16 cellular contexts compared by ENCODE assay signal in the genomic region with DNA sequence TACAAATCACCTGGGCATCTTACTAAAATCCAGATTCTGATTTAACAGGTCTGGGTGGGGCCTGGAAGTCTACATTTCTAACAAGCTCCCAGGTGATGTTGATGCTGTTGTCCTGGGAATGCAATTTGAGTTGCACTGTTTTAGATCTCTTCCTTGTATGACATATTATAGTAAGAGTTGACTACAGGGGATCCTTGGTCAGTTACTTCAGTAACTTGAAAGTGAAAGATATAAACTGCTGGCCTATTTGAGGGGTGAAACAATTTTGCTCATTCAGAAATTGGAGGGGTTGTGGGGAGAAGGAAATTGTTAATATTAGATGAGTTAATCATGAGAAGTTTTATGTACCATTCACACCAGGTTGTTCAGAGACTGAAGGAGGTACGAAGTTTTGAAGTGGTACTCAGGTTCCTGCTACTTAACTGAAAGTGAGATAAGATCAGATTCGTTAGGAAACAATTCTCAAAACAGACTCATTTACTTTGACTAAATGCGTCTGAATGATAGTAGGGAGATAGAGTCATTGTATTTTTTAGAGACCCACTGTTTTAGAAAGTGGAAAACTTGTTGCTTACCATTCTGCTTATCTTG. TPM values are rescaled to one million over a fixed set of nuclear protein-coding genes. Genes with fewer than 3 reads are reported as not detected.
DNase-seq lines count a peak whose midpoint lies in the region; ATAC-seq and TF ChIP-seq lines count a peak whose summit lies in the region.
"Had no signal": no experiment of that assay in that cellular context is flagged by ENCODE, and none has a peak within 500 bp of the region (broad histone marks: within the 10 kb centered on the region; RNA-seq: fewer than 3 reads in every experiment).

No MANE protein-coding gene starts in this region.

- peaks cover 14% of the 10 kb centered on the region for H3K36me3 Mint-ChIP-seq in activated CD4-positive, alpha-beta T cell treated with anti-CD3 and anti-CD28 coated beads for 36 hours (ENCODE audit: low read depth)
- peaks cover 0 to 30% (median 8%) of the 10 kb centered on the region in 5 donors for H3K36me3 Mint-ChIP-seq in naive thymus-derived CD4-positive, alpha-beta T cell

- no peak overlapping the region for H3K27ac ChIP-seq in PC-9
- H3K27ac ChIP-seq in naive thymus-derived CD4-positive, alpha-beta T cell (ENCODE audit: low read depth, low read length): peak overlapping the region; percentile 37
- H3K27ac ChIP-seq: brain microvascular endothelial cell, neutrophil had no signal

- H3K4me3 Mint-ChIP-seq in activated CD4-positive, alpha-beta T cell treated with anti-CD3 and anti-CD28 coated beads for 36 hours: peak overlapping the region; percentile 68
- H3K4me3 Mint-ChIP-seq in naive thymus-derived CD4-positive, alpha-beta T cell: peak overlapping the region; percentile 12 to 84 (median 58)

- no peak overlapping the region for H3K4me3 ChIP-seq in PC-9
- H3K4me3 ChIP-seq in naive thymus-derived CD4-positive, alpha-beta T cell (ENCODE audit: low read length): peak overlapping the region; percentile 43

- H2AFZ ChIP-seq in PC-9: peak overlapping the region; percentile 49; the same call in 1 of the 2 replicates

- H3K4me2 ChIP-seq in PC-9: no peak overlapping the region

- H3K9me3 ChIP-seq in PC-9 (ENCODE audit: insufficient read depth, low read depth): no peaks in the 10 kb centered on the region
- no peaks in the 10 kb centered on the region for H3K9me3 ChIP-seq in naive thymus-derived CD4-positive, alpha-beta T cell (ENCODE audit: control insufficient read depth in 2 of 3, low read length in 3 of 3)
- H3K9me3 ChIP-seq: neutrophil had no signal

- ATAC-seq in activated CD4-positive, alpha-beta T cell treated with anti-CD3 and anti-CD28 coated beads for 36 hours: peak; percentile 69
- ATAC-seq in GM21529 (IDR thresholded peaks at IDR 0.05; ENCODE audit: unreplicated experiment): peak; percentile 44
- peak; percentile 71 for ATAC-seq in naive thymus-derived CD4-positive, alpha-beta T cell

- no peaks in the 10 kb centered on the region for H3K27me3 ChIP-seq in PC-9 (ENCODE audit: insufficient read depth, low read depth)
- H3K27me3 ChIP-seq in naive thymus-derived CD4-positive, alpha-beta T cell (ENCODE audit: control insufficient read depth in 2 of 2, insufficient read depth in 2 of 2, low read length in 2 of 2): no peaks in the 10 kb centered on the region
- H3K27me3 ChIP-seq: brain microvascular endothelial cell, neutrophil had no signal

- no peaks in the 10 kb centered on the region for H3K79me2 ChIP-seq in PC-9 (ENCODE audit: low read depth)

- CTCF ChIA-PET in activated CD4-positive, alpha-beta T cell treated with anti-CD3 and anti-CD28 coated beads for 36 hours (lab: Charles Lee): interaction anchor here (0.6 to 0.8 kb wide), 2 partner anchors 13 to 399 kb away, joined by 3 to 4 read pairs; no protein-coding TSS in a partner anchor
- CTCF ChIA-PET in PC-9 (lab: Charles Lee): no interaction called here
- CTCF ChIA-PET in naive thymus-derived CD4-positive, alpha-beta T cell (lab: Charles Lee): no interaction called here

- no peaks in the 10 kb centered on the region for H3K36me3 ChIP-seq in PC-9 (ENCODE audit: low read depth)
- no peaks in the 10 kb centered on the region for H3K36me3 ChIP-seq in naive thymus-derived CD4-positive, alpha-beta T cell (ENCODE audit: control insufficient read depth in 2 of 3, insufficient read depth in 3 of 3, low read length in 3 of 3)
- H3K36me3 ChIP-seq: brain microvascular endothelial cell, neutrophil had no signal

- H3K27me3 Mint-ChIP-seq in activated CD4-positive, alpha-beta T cell treated with anti-CD3 and anti-CD28 coated beads for 36 hours: no peaks in the 10 kb centered on the region
- H3K27me3 Mint-ChIP-seq in naive thymus-derived CD4-positive, alpha-beta T cell: no peaks in the 10 kb centered on the region

- no peak for TF ChIP-seq CTCF in PC-9 (conservative IDR thresholded peaks at IDR 0.05)

- H3K4me1 Mint-ChIP-seq in activated CD4-positive, alpha-beta T cell treated with anti-CD3 and anti-CD28 coated beads for 36 hours: peaks cover 53% of the 10 kb centered on the region
- H3K4me1 Mint-ChIP-seq in naive thymus-derived CD4-positive, alpha-beta T cell: peaks cover 29 to 66% (median 64%) of the 10 kb centered on the region in 7 donors

- H4K20me1 ChIP-seq in PC-9 (ENCODE audit: insufficient read depth): no peaks in the 10 kb centered on the region

- BruUV-seq in PC-9 (replicated peaks; lab: Mats Ljungman, UMichigan): no TSS peak

- H3F3A ChIP-seq in PC-9 (ENCODE audit: insufficient read depth, low read depth): no peaks in the 10 kb centered on the region

- POLR2A ChIA-PET in activated CD4-positive, alpha-beta T cell treated with anti-CD3 and anti-CD28 coated beads for 36 hours (lab: Charles Lee): no interaction called here
- POLR2A ChIA-PET in PC-9 (lab: Charles Lee; ENCODE audit: unreplicated experiment): no interaction called here
- POLR2A ChIA-PET in naive thymus-derived CD4-positive, alpha-beta T cell (lab: Charles Lee): interaction anchor here (1.1 to 1.6 kb wide), 2 partner anchors 11 to 142 kb away, joined by 3 read pairs; no protein-coding TSS in a partner anchor

- no peak for DNase-seq in activated CD4-positive, alpha-beta T cell treated with anti-CD3 and anti-CD28 coated beads for 36 hours
- no peak for DNase-seq in activated CD4-positive, alpha-beta T cell treated with anti-CD3 and anti-CD28 coated beads for 4 hours
- DNase-seq in PC-9 (no peak), globus pallidus (ENCODE audit: low spot score) (no peak), cerebellar nuclear complex (lab: John Stamatoyannopoulos, UW) (no peak), RKO (ENCODE audit: low spot score) (no peak)
- peak in 6 of 9 donors; percentile 27 to 56 (median 36) for DNase-seq in naive thymus-derived CD4-positive, alpha-beta T cell
- DNase-seq: 8988T, brain microvascular endothelial cell, NCI-H1048, NCI-H345, T1000 had no signal

- H3K9me3 Mint-ChIP-seq in activated CD4-positive, alpha-beta T cell treated with anti-CD3 and anti-CD28 coated beads for 36 hours (ENCODE audit: low read depth): no peaks in the 10 kb centered on the region
- peaks cover 0 to 4% (median 0%) of the 10 kb centered on the region in 11 donors for H3K9me3 Mint-ChIP-seq in naive thymus-derived CD4-positive, alpha-beta T cell

- H3K4me1 ChIP-seq in PC-9 (replicated peaks; ENCODE audit: insufficient read depth): no peaks in the 10 kb centered on the region
- H3K4me1 ChIP-seq in naive thymus-derived CD4-positive, alpha-beta T cell (ENCODE audit: control insufficient read depth in 2 of 2, insufficient read depth in 2 of 2, low read length in 2 of 2): peaks cover 19 to 25% of the 10 kb centered on the region in 2 donors

- no peaks in the 10 kb centered on the region for H3K9me2 ChIP-seq in PC-9 (ENCODE audit: insufficient read depth)

- intact Hi-C loops in activated CD4-positive, alpha-beta T cell treated with anti-CD3 and anti-CD28 coated beads for 36 hours (cut with DNase I, micrococcal nuclease): loop anchor here (1.0 to 10.0 kb wide), 4 partner anchors 10 to 274 kb away; no protein-coding TSS in a partner anchor
- intact Hi-C loops in PC-9 (cut with micrococcal nuclease; ENCODE audit: unreplicated experiment): no loop called here
- intact Hi-C loops in naive thymus-derived CD4-positive, alpha-beta T cell (cut with micrococcal nuclease): loop anchor here (1.0 to 2.0 kb wide), 3 partner anchors 10 to 16 kb away; partner anchors contain the start of gene SH2D1A (in 1 of the 2)

- H3K27ac Mint-ChIP-seq in activated CD4-positive, alpha-beta T cell treated with anti-CD3 and anti-CD28 coated beads for 36 hours: peak overlapping the region; percentile 84
- H3K27ac Mint-ChIP-seq in naive thymus-derived CD4-positive, alpha-beta T cell: peak overlapping the region; percentile 21 to 92 (median 70)

RNA-seq across cellular contexts. Expression of gene SH2D1A, which starts 12.5 kb away (rescaled TPM):
- 10 to 100 TPM; 26.8 to 32.5 TPM for total RNA-seq in activated CD4-positive, alpha-beta T cell treated with anti-CD3 and anti-CD28 coated beads for 36 hours
- not detected in 2 replicates for total RNA-seq in PC-9 (2021)
- total RNA-seq in naive thymus-derived CD4-positive, alpha-beta T cell: 10 to 100 TPM; 23.8 to 48.2 (median 37.9) TPM
- 10 to 100 TPM; 43.8 to 57.6 TPM for polyA plus RNA-seq in naive thymus-derived CD4-positive, alpha-beta T cell
- total RNA-seq: ureter had no signal

RNA-seq across cellular contexts. Expression of gene TEX13D, which starts 26.4 kb away (rescaled TPM):
- not detected for total RNA-seq in activated CD4-positive, alpha-beta T cell treated with anti-CD3 and anti-CD28 coated beads for 36 hours
- not detected in 2 replicates for total RNA-seq in PC-9 (2021)
- not detected for total RNA-seq in naive thymus-derived CD4-positive, alpha-beta T cell
- polyA plus RNA-seq in naive thymus-derived CD4-positive, alpha-beta T cell: not detected
- total RNA-seq: liver, ureter had no signal
- polyA plus RNA-seq: liver had no signal

Comparison
In these comparisons a context has a peak if more than half of its experiments do, and no peak if none do; other contexts are left out.
1. DNase-seq: peak in naive thymus-derived CD4-positive, alpha-beta T cell (6 of 9); none in activated CD4-positive, alpha-beta T cell treated with anti-CD3 and anti-CD28 coated beads for 36 hours (single experiment), activated CD4-positive, alpha-beta T cell treated with anti-CD3 and anti-CD28 coated beads for 4 hours (0 of 2), PC-9 (0 of 2), globus pallidus (single experiment), cerebellar nuclear complex (0 of 2) and RKO (single experiment).
2. RNA of gene SH2D1A, which starts 12.5 kb away (total RNA-seq): 23.8 to 48.2 TPM in naive thymus-derived CD4-positive, alpha-beta T cell and 26.8 to 32.5 TPM in activated CD4-positive, alpha-beta T cell treated with anti-CD3 and anti-CD28 coated beads for 36 hours; not detected in PC-9; every median in the first group is over 10 times any median in the second.
3. Peak in every context shown above with its lines, with median percentiles within 50 percentile points of each other: ATAC-seq.